In the genomic region with DNA sequence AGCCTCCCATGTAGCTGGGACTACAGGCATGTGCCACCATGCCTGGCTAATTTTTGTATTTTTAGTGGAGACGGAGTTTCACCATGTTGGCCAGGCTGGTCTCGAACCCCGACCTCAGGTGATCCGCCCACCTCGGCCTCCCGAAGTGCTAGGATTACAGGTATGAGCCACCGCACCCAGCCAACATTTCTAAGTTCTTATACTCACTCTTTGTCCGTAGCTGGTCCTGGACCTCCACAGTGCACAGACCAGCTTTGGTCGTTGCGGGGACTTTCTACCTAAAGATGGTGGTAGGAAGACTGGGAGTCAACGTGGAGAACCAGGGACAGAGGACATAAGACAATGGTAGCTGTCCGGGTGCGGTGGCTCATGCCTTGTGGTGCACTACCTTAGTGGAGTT, we compare ENCODE assay signal across 9 cellular contexts. TPM values are rescaled to one million over a fixed set of nuclear protein-coding genes. Genes with fewer than 3 reads are reported as not detected.
"Had no signal": no experiment of that assay in that cellular context is flagged by ENCODE, and none has a peak within 500 bp of the region (broad histone marks: within the 10 kb centered on the region; RNA-seq: fewer than 3 reads in every experiment).

No MANE protein-coding gene starts in this region.

RNA-seq across cellular contexts. Expression of a gene that starts 13.4 kb away (rescaled TPM):
- total RNA-seq: hepatocyte, left cardiac atrium, left lobe of liver, left ventricle myocardium inferior, left ventricle myocardium superior, liver, mononuclear cell, myocyte had no signal
- polyA plus RNA-seq: hepatocyte, immature natural killer cell, liver had no signal
